In genomic region chr10:70233109-70233938, GRCh38 we compare ENCODE assay signal across 8 cellular contexts. TPM values are rescaled to one million over a fixed set of nuclear protein-coding genes. Genes with fewer than 3 reads are reported as not detected.
DNase-seq lines count a peak whose midpoint lies in the region; ATAC-seq and TF ChIP-seq lines count a peak whose summit lies in the region.

TSS of gene PPA1 (minus strand) at chr10:70233429. CDS start at chr10:70233327, 102 bp downstream.

- peaks cover 18% of the 10 kb centered on the region for H3K36me3 Mint-ChIP-seq in activated B cell treated with CpG ODN at 0.5 μM for 24 hours (ENCODE audit: low read depth)

- H3K4me1 Mint-ChIP-seq in activated B cell treated with CpG ODN at 0.5 μM for 24 hours, result peaks cover 17% of the 10 kb centered on the region

- DNase-seq in AG08396 (ENCODE audit: low spot score) (peak; percentile 100), NCI-H226 (peak; percentile 95), activated B cell treated with CpG ODN at 0.5 μM for 24 hours (peak; percentile 100), caudate nucleus (lab: John Stamatoyannopoulos, UW) (peak; percentile 59 to 99 (median 97)), inferior parietal cortex (ENCODE audit: extremely low spot score) (peak; percentile 96)
- DNase-seq in stimulated activated CD4-positive, alpha-beta T cell treated with anti-CD3 and anti-CD28 coated beads, Interleukin-12 subunit alpha, Interleukin-12 subunit beta, amount 100 ng/mL, for 24 hours (ENCODE audit: low read depth in 2 of 2), result peak; percentile 97 to 98

- intact Hi-C loops in activated B cell treated with CpG ODN at 0.5 μM for 24 hours (cut with micrococcal nuclease), result loop anchor here (1.0 to 5.0 kb wide), 10 partner anchors 12 to 826 kb away; partner anchors contain the start of genes EIF4EBP2, PCBD1, SAR1A and SGPL1

- peak; percentile 90 for ATAC-seq in GM18909 (IDR thresholded peaks at IDR 0.05; ENCODE audit: poor library complexity, unreplicated experiment)
- peak; percentile 85 for ATAC-seq in HG03175 (IDR thresholded peaks at IDR 0.05; ENCODE audit: unreplicated experiment)
- ATAC-seq in activated B cell treated with CpG ODN at 0.5 μM for 24 hours (ENCODE audit: low read depth), result peak; percentile 96

- H3K27me3 Mint-ChIP-seq in activated B cell treated with CpG ODN at 0.5 μM for 24 hours, result no peaks in the 10 kb centered on the region

- H3K4me3 Mint-ChIP-seq in activated B cell treated with CpG ODN at 0.5 μM for 24 hours, result peak within 1 kb of the TSS; percentile 92

- H3K27ac ChIP-seq in caudate nucleus (ENCODE audit: low read depth, low read length), result peak within 1 kb of the TSS; percentile 63

- no peak for TF ChIP-seq CTCF in activated B cell treated with CpG ODN at 0.5 μM for 24 hours (IDR thresholded peaks at IDR 0.05)

- CTCF ChIA-PET in activated B cell treated with CpG ODN at 0.5 μM for 24 hours (lab: Charles Lee), result interaction anchor here (0.6 to 4.1 kb wide), 5 partner anchors 11 to 991 kb away, joined by 3 to 51 read pairs (median 4); partner anchors contain the start of gene SAR1A

- POLR2A ChIA-PET in activated B cell treated with CpG ODN at 0.5 μM for 24 hours (lab: Charles Lee), result interaction anchor here (0.5 to 3.1 kb wide), 10 partner anchors 39 to 1618 kb away, joined by 3 to 17 read pairs (median 7); partner anchors contain the start of genes EIF4EBP2, PSAP, SAR1A and TYSND1

- H3K9me3 Mint-ChIP-seq in activated B cell treated with CpG ODN at 0.5 μM for 24 hours, result no peaks in the 10 kb centered on the region

- H3K27ac Mint-ChIP-seq in activated B cell treated with CpG ODN at 0.5 μM for 24 hours, result peak within 1 kb of the TSS; percentile 92

RNA-seq across cellular contexts. Expression of gene PPA1, which starts in this region (rescaled TPM):
- total RNA-seq in activated B cell treated with CpG ODN at 0.5 μM for 24 hours, result 107 and 118 TPM in 2 replicates

Comparison
In these comparisons a context has a peak if more than half of its experiments do, and no peak if none do; other contexts are left out.
1. Peak in every context shown above with its lines: DNase-seq, ATAC-seq and H3K27ac ChIP-seq.